ENCODE assay signal across 1 cellular context in genomic region chr11:114059278-114059983, GRCh38.
TF ChIP-seq lines count a peak whose summit lies in the region.

Gene ZBTB16 (plus strand): TSS chr11:114059711. CDS start chr11:114063301, 3,590 bp downstream.

TF ChIP-seq in H1, 55 proteins besides CTCF, POLR2A, EP300 and RAD21 (continued from another document):
- TF ChIP-seq YY1 (IDR thresholded peaks at IDR 0.05; ENCODE audit: low read depth, low read length) (peak; percentile 97), KDM4A (IDR thresholded peaks at IDR 0.05; ENCODE audit: low read depth, low read length, severe bottlenecking) (peak; percentile 49), TAF1 (IDR thresholded peaks at IDR 0.05; ENCODE audit: low read depth, low read length) (peak; percentile 46; the same call in 1 of the 2 replicates)
TF ChIP-seq in H1: peak in this region for 6.
